In genomic region chr1:205298191-205298994, GRCh38 we compare ENCODE assay signal across 10 cellular contexts. TPM values are rescaled to one million over a fixed set of nuclear protein-coding genes. Genes with fewer than 3 reads are reported as not detected.
DNase-seq lines count a peak whose midpoint lies in the region; FAIRE-seq and TF ChIP-seq lines count a peak whose summit lies in the region.
"Had no signal": no experiment of that assay in that cellular context is flagged by ENCODE, and none has a peak within 500 bp of the region (broad histone marks: within the 10 kb centered on the region; RNA-seq: fewer than 3 reads in every experiment).

No MANE protein-coding gene starts in this region.

- DNase-seq in NCI-H526 treated with DMSO at 0.1 percent for 48 hours (lab: John Stamatoyannopoulos, UW) (peak; percentile 9), endodermal cell (peak; percentile 94), trophoblast cell (peak; percentile 98 to 99), cortex of kidney (lab: John Stamatoyannopoulos, UW) (no peak), middle frontal gyrus (ENCODE audit: extremely low spot score, low spot score) (no peak), GM10248 (ENCODE audit: extremely low spot score) (no peak), Karpas-422 (no peak)
- DNase-seq: activated naive CD8-positive, alpha-beta T cell treated with anti-CD3 and anti-CD28 coated beads, Interleukin-2, amount 10 ng/mL, durations not matched to agents 7 days and 5 days had no signal

- peak overlapping the region; percentile 96 for H2BK120ac ChIP-seq in trophoblast cell (ENCODE audit: insufficient read depth, low read length, poor library complexity)

- peak overlapping the region; percentile 97 for H2BK12ac ChIP-seq in trophoblast cell (ENCODE audit: low read length)

- H3K9ac ChIP-seq in endodermal cell (ENCODE audit: extremely low read depth, low read length, poor library complexity, severe bottlenecking) = peak overlapping the region; percentile 31
- no peak overlapping the region for H3K9ac ChIP-seq in trophoblast cell (ENCODE audit: low read length)
- H3K9ac ChIP-seq in Karpas-422 (ENCODE audit: low read length) = no peak overlapping the region

- 71 to 74% methylated on average over 7 to 9 of the region's 9 CpGs for WGBS in endodermal cell (ENCODE audit: insufficient coverage in 1 of 2, insufficient read length in 1 of 2), 2 experiments
- WGBS in trophoblast cell (ENCODE audit: extremely low coverage, insufficient coverage, insufficient read length) = no CpG with 5 or more reads among the region's 9 CpGs

- H4K8ac ChIP-seq in trophoblast cell (ENCODE audit: low read depth, low read length) = peak overlapping the region; percentile 88

- no peak overlapping the region for H3K4me3 Mint-ChIP-seq in endodermal cell
- H3K4me3 Mint-ChIP-seq: activated naive CD8-positive, alpha-beta T cell treated with anti-CD3 and anti-CD28 coated beads, Interleukin-2, amount 10 ng/mL, durations not matched to agents 7 days and 5 days had no signal

- H3K4me2 ChIP-seq in trophoblast cell (ENCODE audit: low read length) (peak overlapping the region; percentile 15), Karpas-422 (ENCODE audit: low read depth, low read length, poor library complexity, severe bottlenecking) (no peak overlapping the region)

- H3K27ac Mint-ChIP-seq in endodermal cell = peak overlapping the region; percentile 99
- H3K27ac Mint-ChIP-seq: activated naive CD8-positive, alpha-beta T cell treated with anti-CD3 and anti-CD28 coated beads, Interleukin-2, amount 10 ng/mL, durations not matched to agents 7 days and 5 days had no signal

- no peak overlapping the region for H3K4me3 ChIP-seq in endodermal cell (ENCODE audit: low read length)
- H3K4me3 ChIP-seq in trophoblast cell (ENCODE audit: low read depth, low read length) = no peak overlapping the region
- H3K4me3 ChIP-seq in Karpas-422 (ENCODE audit: low read length) = no peak overlapping the region

- H4K12ac ChIP-seq in trophoblast cell (ENCODE audit: low read depth, low read length) = peak overlapping the region; percentile 49

- H3K4me1 Mint-ChIP-seq in endodermal cell = peaks cover 68% of the 10 kb centered on the region

- peak overlapping the region; percentile 97 for H3K18ac ChIP-seq in trophoblast cell (ENCODE audit: low read length)

- peak overlapping the region; percentile 79 for H3K27ac ChIP-seq in endodermal cell (ENCODE audit: low read depth, low read length)
- peak overlapping the region; percentile 99 for H3K27ac ChIP-seq in trophoblast cell (ENCODE audit: low read depth, low read length)
- no peak overlapping the region for H3K27ac ChIP-seq in Karpas-422 (ENCODE audit: low read length)
- H3K27ac ChIP-seq: neutrophil had no signal

- H2AK5ac ChIP-seq in trophoblast cell (ENCODE audit: low read length) = peak overlapping the region; percentile 81

- H3K27me3 ChIP-seq in endodermal cell (ENCODE audit: control insufficient read depth, insufficient read depth, low read length, poor library complexity, severe bottlenecking) = no peaks in the 10 kb centered on the region
- H3K27me3 ChIP-seq in trophoblast cell (ENCODE audit: insufficient read depth, low read length) = no peaks in the 10 kb centered on the region
- no peaks in the 10 kb centered on the region for H3K27me3 ChIP-seq in Karpas-422 (ENCODE audit: low read length)
- H3K27me3 ChIP-seq: neutrophil had no signal

- H4K20me1 ChIP-seq in Karpas-422 (ENCODE audit: insufficient read depth, low read depth, low read length) = no peaks in the 10 kb centered on the region

- POLR2A ChIA-PET in GM10248 (lab: Yijun Ruan, JAX) = interaction anchor here (0.6 kb wide), 1 partner anchor 30 kb away, joined by 4 read pairs; no protein-coding TSS in a partner anchor

- H3K36me3 ChIP-seq in endodermal cell (ENCODE audit: control insufficient read depth, insufficient read depth, low read length) = peaks cover 12% of the 10 kb centered on the region
- peaks cover 10 to 12% of the 10 kb centered on the region in 2 experiments for H3K36me3 ChIP-seq in trophoblast cell (ENCODE audit: control insufficient read depth in 1 of 2, insufficient read depth in 2 of 2, low read length in 2 of 2)
- H3K36me3 ChIP-seq in Karpas-422 (ENCODE audit: insufficient read depth, low read length) = no peaks in the 10 kb centered on the region

- FAIRE-seq in G401.6 (lab: Jason Lieb, UNC) = peak; percentile 95

- TF ChIP-seq CTCF in endodermal cell (conservative IDR thresholded peaks at IDR 0.05) (no peak), GM10248 (IDR thresholded peaks at IDR 0.05; ENCODE audit: control extremely low read depth, extremely low read depth, low read depth, missing control alignments) (no peak)

- H3K4me1 ChIP-seq in endodermal cell (ENCODE audit: control insufficient read depth, insufficient read depth, low read length) (peaks cover 39% of the 10 kb centered on the region), trophoblast cell (ENCODE audit: control insufficient read depth in 1 of 2, insufficient read depth in 2 of 2, low read length in 2 of 2) (peaks cover 53 to 64% of the 10 kb centered on the region in 2 experiments), Karpas-422 (ENCODE audit: low read length) (peaks cover 24% of the 10 kb centered on the region)

- H3K79me2 ChIP-seq in trophoblast cell (ENCODE audit: control insufficient read depth, insufficient read depth, low read length, poor library complexity) (peaks cover 17% of the 10 kb centered on the region), Karpas-422 (ENCODE audit: low read length) (no peaks in the 10 kb centered on the region)

- H3K27me3 Mint-ChIP-seq in endodermal cell (ENCODE audit: insufficient read depth) = no peaks in the 10 kb centered on the region

- no peaks in the 10 kb centered on the region for H3K9me2 ChIP-seq in Karpas-422 (replicated peaks; ENCODE audit: insufficient read depth, low read length)

- peak overlapping the region; percentile 94 for H2BK5ac ChIP-seq in trophoblast cell (ENCODE audit: low read depth, low read length, poor library complexity)

- H3K79me1 ChIP-seq in trophoblast cell (ENCODE audit: low read length) = peaks cover 64% of the 10 kb centered on the region

- H3K9me3 ChIP-seq in endodermal cell (ENCODE audit: control insufficient read depth, low read length) = no peaks in the 10 kb centered on the region
- H3K9me3 ChIP-seq in trophoblast cell (ENCODE audit: insufficient read depth, low read depth, low read length) = no peaks in the 10 kb centered on the region
- H3K9me3 ChIP-seq in Karpas-422 (ENCODE audit: low read length) = no peaks in the 10 kb centered on the region

- peak overlapping the region; percentile 98 for H4K91ac ChIP-seq in trophoblast cell (ENCODE audit: low read depth, low read length)

- H3K4ac ChIP-seq in trophoblast cell (ENCODE audit: low read depth, low read length) = peak overlapping the region; percentile 95

- H3K23ac ChIP-seq in trophoblast cell (ENCODE audit: low read length) = no peak overlapping the region

- H3K9me3 Mint-ChIP-seq in endodermal cell = no peaks in the 10 kb centered on the region
- H3K9me3 Mint-ChIP-seq: activated naive CD8-positive, alpha-beta T cell treated with anti-CD3 and anti-CD28 coated beads, Interleukin-2, amount 10 ng/mL, durations not matched to agents 7 days and 5 days had no signal

- H2AFZ ChIP-seq in trophoblast cell (ENCODE audit: insufficient read depth, low read length, poor library complexity) (peak overlapping the region; percentile 69), Karpas-422 (ENCODE audit: low read length) (no peak overlapping the region)

- CTCF ChIA-PET in GM10248 (lab: Yijun Ruan, JAX) = interaction anchor here (0.8 to 18.1 kb wide), 6 partner anchors 11 to 187 kb away, joined by 3 to 254 read pairs (median 4); partner anchors contain the start of gene NUAK2

- H3K14ac ChIP-seq in trophoblast cell (ENCODE audit: low read length) = peak overlapping the region; percentile 97

- peaks cover 10% of the 10 kb centered on the region for H3K36me3 Mint-ChIP-seq in endodermal cell (ENCODE audit: low read depth)

RNA-seq across cellular contexts. Expression of gene NUAK2, which starts 23.2 kb away (rescaled TPM):
- 10 to 100 TPM; 13.4 to 19.1 TPM for total RNA-seq in endodermal cell
- polyA plus RNA-seq in endodermal cell (2013, experiment 1 of 2) = 21.8 TPM
- polyA plus RNA-seq in endodermal cell (2013, experiment 2 of 2) = 21.0 TPM
- polyA plus RNA-seq in trophoblast cell (2013) = 20.4 and 22.1 TPM in 2 replicates
- total RNA-seq in Karpas-422 (2014; rRNA removed; shearing (Covaris generic); ENCODE audit: low replicate concordance) = 1.4 TPM in 2 replicates

RNA-seq across cellular contexts. Expression of gene KLHDC8A, which starts 58.3 kb away (rescaled TPM):
- total RNA-seq in endodermal cell = under 1 TPM; 0.38 to 0.53 TPM
- polyA plus RNA-seq in endodermal cell (2013, experiment 1 of 2) = 14.6 TPM
- 13.5 TPM for polyA plus RNA-seq in endodermal cell (2013, experiment 2 of 2)
- 3.6 TPM in 2 replicates for polyA plus RNA-seq in trophoblast cell (2013)
- total RNA-seq in Karpas-422 (2014; rRNA removed; shearing (Covaris generic); ENCODE audit: low replicate concordance) = not detected in 2 replicates
- total RNA-seq: activated naive CD8-positive, alpha-beta T cell treated with anti-CD3 and anti-CD28 coated beads, Interleukin-2, amount 10 ng/mL, durations not matched to agents 7 days and 5 days had no signal

Comparison
In these comparisons a context has a peak if more than half of its experiments do, and no peak if none do; other contexts are left out.
1. DNase-seq: peak in NCI-H526 treated with DMSO at 0.1 percent for 48 hours (single experiment), endodermal cell (single experiment) and trophoblast cell (2 of 2); none in cortex of kidney (single experiment), middle frontal gyrus (single experiment), GM10248 (single experiment) and Karpas-422 (single experiment).